In genomic region chr19:47471733-47472457, GRCh38 we compare ENCODE assay signal across 7 cellular contexts. TPM values are rescaled to one million over a fixed set of nuclear protein-coding genes. Genes with fewer than 3 reads are reported as not detected.
DNase-seq lines count a peak whose midpoint lies in the region; ATAC-seq and TF ChIP-seq lines count a peak whose summit lies in the region.

TSS of gene SLC8A2 (minus strand) at chr19:47471893. CDS start at chr19:47466403, 5,490 bp downstream.

- no peaks in the 10 kb centered on the region for H3K9me3 Mint-ChIP-seq in activated CD4-positive, alpha-beta memory T cell treated with anti-CD3 and anti-CD28 coated beads for 36 hours
- no peaks in the 10 kb centered on the region for H3K9me3 Mint-ChIP-seq in memory B cell

- no peak within 1 kb of the TSS for H3K27ac ChIP-seq in ectodermal cell (ENCODE audit: insufficient read depth, low read depth, low read length, poor library complexity, severe bottlenecking)

- no peaks in the 10 kb centered on the region for H3K9me3 ChIP-seq in ectodermal cell (ENCODE audit: control insufficient read depth, low read length)

- DNase-seq in GM20000 (ENCODE audit: low spot score) = peak; percentile 78
- DNase-seq in NCI-H2227 (lab: John Stamatoyannopoulos, UW; ENCODE audit: unreplicated experiment) = peak; percentile 76
- peak; percentile 72 for DNase-seq in activated CD4-positive, alpha-beta memory T cell treated with anti-CD3 and anti-CD28 coated beads for 36 hours
- no peak for DNase-seq in memory B cell (ENCODE audit: low spot score in 2 of 2)
- DNase-seq in stimulated activated CD8-positive, alpha-beta memory T cell treated with anti-CD3 and anti-CD28 coated beads, Interleukin-4, amount 100 ng/mL, for 24 hours (ENCODE audit: low read depth) = peak; percentile 32

- POLR2A ChIA-PET in activated CD4-positive, alpha-beta memory T cell treated with anti-CD3 and anti-CD28 coated beads for 36 hours (lab: Charles Lee) = interaction anchor here (0.6 to 0.7 kb wide), 2 partner anchors 43 to 76 kb away, joined by 3 to 4 read pairs; partner anchors contain the start of gene NAPA

- no peaks in the 10 kb centered on the region for H3K36me3 Mint-ChIP-seq in activated CD4-positive, alpha-beta memory T cell treated with anti-CD3 and anti-CD28 coated beads for 36 hours
- H3K36me3 Mint-ChIP-seq in memory B cell = peaks cover 5% of the 10 kb centered on the region

- intact Hi-C loops in activated CD4-positive, alpha-beta memory T cell treated with anti-CD3 and anti-CD28 coated beads for 36 hours (cut with micrococcal nuclease) = loop anchor here (1.0 kb wide), 1 partner anchor 22 kb away; no protein-coding TSS in a partner anchor

- peak; percentile 59 for ATAC-seq in memory B cell (ENCODE audit: low read depth)
- ATAC-seq in GM21515 (IDR thresholded peaks at IDR 0.05; ENCODE audit: unreplicated experiment) = no peak

- H3K4me1 ChIP-seq in ectodermal cell (ENCODE audit: control insufficient read depth, insufficient read depth, low read length) = peaks cover 34% of the 10 kb centered on the region

- no peaks in the 10 kb centered on the region for H3K36me3 ChIP-seq in ectodermal cell (ENCODE audit: control insufficient read depth, insufficient read depth, low read length)

- no peak within 1 kb of the TSS for H3K4me3 Mint-ChIP-seq in activated CD4-positive, alpha-beta memory T cell treated with anti-CD3 and anti-CD28 coated beads for 36 hours
- H3K4me3 Mint-ChIP-seq in memory B cell = peak within 1 kb of the TSS; percentile 19

- no peak for TF ChIP-seq CTCF in GM20000 (IDR thresholded peaks at IDR 0.05; ENCODE audit: extremely low read depth, missing control alignments)

- WGBS in ectodermal cell, 2 experiments = 3 to 4% methylated on average over 28 of the region's 29 CpGs

- peak within 1 kb of the TSS; percentile 51 for H3K4me3 ChIP-seq in ectodermal cell (ENCODE audit: insufficient read depth, low read depth, low read length)

- H3K4me1 Mint-ChIP-seq in activated CD4-positive, alpha-beta memory T cell treated with anti-CD3 and anti-CD28 coated beads for 36 hours (ENCODE audit: low read depth) = peaks cover 9% of the 10 kb centered on the region
- peaks cover 13% of the 10 kb centered on the region for H3K4me1 Mint-ChIP-seq in memory B cell

- CTCF ChIA-PET in activated CD4-positive, alpha-beta memory T cell treated with anti-CD3 and anti-CD28 coated beads for 36 hours (lab: Charles Lee) = interaction anchor here (1.1 kb wide), 1 partner anchor 35 kb away, joined by 3 read pairs; no protein-coding TSS in a partner anchor

- peaks cover 45% of the 10 kb centered on the region for H3K27me3 Mint-ChIP-seq in activated CD4-positive, alpha-beta memory T cell treated with anti-CD3 and anti-CD28 coated beads for 36 hours
- peaks cover 28% of the 10 kb centered on the region for H3K27me3 Mint-ChIP-seq in memory B cell

- peaks cover 20% of the 10 kb centered on the region for H3K27me3 ChIP-seq in ectodermal cell (ENCODE audit: control insufficient read depth, insufficient read depth, low read length, poor library complexity, severe bottlenecking)

- H3K27ac Mint-ChIP-seq in activated CD4-positive, alpha-beta memory T cell treated with anti-CD3 and anti-CD28 coated beads for 36 hours = no peak within 1 kb of the TSS
- no peak within 1 kb of the TSS for H3K27ac Mint-ChIP-seq in memory B cell

RNA-seq across cellular contexts. Expression of gene SLC8A2, which starts in this region (rescaled TPM):
- under 1 TPM in 1 of 2 experiments, not detected in 1; 0.14 TPM for total RNA-seq in activated CD4-positive, alpha-beta memory T cell treated with anti-CD3 and anti-CD28 coated beads for 36 hours
- polyA plus RNA-seq in ectodermal cell (2013, experiment 1 of 4) = 9.8 TPM
- polyA plus RNA-seq in ectodermal cell (2013, experiment 2 of 4) = 8.2 TPM
- polyA plus RNA-seq in ectodermal cell (2013, experiment 3 of 4) = 10.0 TPM
- 7.9 TPM for polyA plus RNA-seq in ectodermal cell (2013, experiment 4 of 4)

Comparison
In these comparisons a context has a peak if more than half of its experiments do, and no peak if none do; other contexts are left out.
1. Peak in DNase-seq in activated CD4-positive, alpha-beta memory T cell treated with anti-CD3 and anti-CD28 coated beads for 36 hours; RNA of the gene not detected or under 1 TPM.
2. DNase-seq: peak in GM20000 (single experiment), NCI-H2227 (single experiment) and stimulated activated CD8-positive, alpha-beta memory T cell treated with anti-CD3 and anti-CD28 coated beads, Interleukin-4, amount 100 ng/mL, for 24 hours (single experiment); none in memory B cell (0 of 2).